In genomic region chr17:76845524-76845923, GRCh38 we compare ENCODE assay signal across 17 cellular contexts. TPM values are rescaled to one million over a fixed set of nuclear protein-coding genes. Genes with fewer than 3 reads are reported as not detected.
DNase-seq lines count a peak whose midpoint lies in the region; ATAC-seq, FAIRE-seq and TF ChIP-seq lines count a peak whose summit lies in the region.
"Had no signal": no experiment of that assay in that cellular context is flagged by ENCODE, and none has a peak within 500 bp of the region (broad histone marks: within the 10 kb centered on the region; RNA-seq: fewer than 3 reads in every experiment).

No MANE protein-coding gene starts in this region.

- H3K27ac ChIP-seq in BLaER1 treated with 17β-estradiol and CSF1 and Interleukin-3, amounts not matched to agents 10 nM and 100 nM, result peak overlapping the region in 9 of 11 experiments; percentile 65 to 99 (median 97); a peak in 18 of 22 replicates
- no peak overlapping the region for H3K27ac ChIP-seq in IMR-90 (ENCODE audit: insufficient read depth, low read length)
- H3K27ac ChIP-seq in astrocyte (ENCODE audit: low read depth, low read length), result no peak overlapping the region
- no peak overlapping the region for H3K27ac ChIP-seq in left lung
- H3K27ac ChIP-seq in psoas muscle, result no peak overlapping the region
- H3K27ac ChIP-seq in heart left ventricle, result no peak overlapping the region
- no peak overlapping the region for H3K27ac ChIP-seq in mammary epithelial cell (ENCODE audit: insufficient read depth, low read depth, low read length)
- H3K27ac ChIP-seq: HL-60, KMS-11 had no signal

- no peaks in the 10 kb centered on the region for H3K36me3 ChIP-seq in BLaER1 treated with 17β-estradiol and CSF1 and Interleukin-3, amounts not matched to agents 10 nM and 100 nM
- H3K36me3 ChIP-seq in IMR-90 (ENCODE audit: control insufficient read depth, insufficient read depth, low read length) (no peaks in the 10 kb centered on the region), astrocyte (ENCODE audit: insufficient read depth, low read length) (no peaks in the 10 kb centered on the region), left lung (no peaks in the 10 kb centered on the region), psoas muscle (ENCODE audit: insufficient read depth in 1 of 2, low read depth in 1 of 2) (no peaks in the 10 kb centered on the region), heart left ventricle (no peaks in the 10 kb centered on the region), mammary epithelial cell (ENCODE audit: insufficient read depth, low read length) (no peaks in the 10 kb centered on the region)

- ATAC-seq in IMR-90 (ENCODE audit: low read depth) (no peak), left lung (peak; percentile 39), psoas muscle (no peak), heart left ventricle (no peak)

- H3K4ac ChIP-seq in IMR-90 (ENCODE audit: low read depth, low read length), result no peak overlapping the region

- H3K9me1 ChIP-seq in IMR-90 (ENCODE audit: insufficient read depth, low read length), result no peaks in the 10 kb centered on the region

- no peak overlapping the region for H2BK120ac ChIP-seq in IMR-90 (ENCODE audit: low read depth, low read length)

- H3K14ac ChIP-seq in IMR-90 (replicated peaks; ENCODE audit: low read depth, low read length), result no peak overlapping the region

- POLR2A ChIA-PET in IMR-90 (lab: Charles Lee; ENCODE audit: unreplicated experiment), result no interaction called here

- H3K79me1 ChIP-seq in IMR-90 (ENCODE audit: low read depth in 1 of 2, low read length in 2 of 2), result no peaks in the 10 kb centered on the region

- DNase-seq in IMR-90 (peak; percentile 7), astrocyte (ENCODE audit: low read depth) (peak; percentile 24), left lung (no peak), psoas muscle (no peak), heart left ventricle (no peak), mammary epithelial cell (no peak), UCSD-AML1 (lab: John Stamatoyannopoulos, UW; ENCODE audit: unreplicated experiment) (no peak)
- DNase-seq: CD4-positive, alpha-beta T cell; DMS79 treated with DMSO at 0.1 percent for 48 hours; NCI-H187 treated with DMSO at 0.1 percent for 48 hours; NCI-H2171; NCI-H510A treated with DMSO at 0.1 percent for 48 hours had no signal

- 77% methylated on average over 2 of the region's 2 CpGs; no CpG with 5 or more reads in 1 of the 2 experiments for WGBS in IMR-90 (ENCODE audit: extremely low coverage in 2 of 2, insufficient read length in 1 of 2), 2 experiments
- WGBS in psoas muscle, 3 donors, result 35 to 65% (median 63%) methylated on average over 2 of the region's 2 CpGs
- 60 to 78% (median 66%) methylated on average over 2 of the region's 2 CpGs for WGBS in heart left ventricle, 4 donors
- 93% methylated on average over 2 of the region's 2 CpGs for whole genome bisulfite sequencing in mammary epithelial cell (ENCODE audit: low coverage, missing lambda C conversion rate)

- H3K36me3 Mint-ChIP-seq in astrocyte (ENCODE audit: low read depth, unreplicated experiment), result no peaks in the 10 kb centered on the region

- TF ChIP-seq CTCF in IMR-90 (conservative IDR thresholded peaks at IDR 0.05; ENCODE audit: low read depth, low read length) (no peak), astrocyte (IDR thresholded peaks at IDR 0.05; ENCODE audit: insufficient read depth, low read depth, low read length) (no peak), left lung (IDR thresholded peaks at IDR 0.05) (no peak), psoas muscle (IDR thresholded peaks at IDR 0.05) (no peak), heart left ventricle (IDR thresholded peaks at IDR 0.05) (no peak), mammary epithelial cell (conservative IDR thresholded peaks at IDR 0.05 in 1 of 2, IDR thresholded peaks at IDR 0.05 in 1 of 2; ENCODE audit: extremely low read depth in 1 of 2, insufficient read depth in 1 of 2, low read depth in 1 of 2, low read length in 2 of 2) (no peak)

- TF ChIP-seq POLR2A in IMR-90 (IDR thresholded peaks at IDR 0.05; ENCODE audit: low read depth, low read length) (no peak), heart left ventricle (IDR thresholded peaks at IDR 0.05) (no peak)

- H3K23ac ChIP-seq in IMR-90 (ENCODE audit: low read depth, low read length), result no peak overlapping the region

- H3K4me1 Mint-ChIP-seq in astrocyte (ENCODE audit: low read depth, unreplicated experiment), result peaks cover 18% of the 10 kb centered on the region

- no peaks in the 10 kb centered on the region for H3K79me2 ChIP-seq in astrocyte (ENCODE audit: insufficient read depth, low read length)
- H3K79me2 ChIP-seq in mammary epithelial cell (ENCODE audit: insufficient read depth, low read length), result no peaks in the 10 kb centered on the region

- H3K27ac Mint-ChIP-seq in astrocyte (ENCODE audit: unreplicated experiment), result no peak overlapping the region
- H3K27ac Mint-ChIP-seq: CD4-positive, alpha-beta T cell had no signal

- TF ChIP-seq RAD21 in IMR-90 (IDR thresholded peaks at IDR 0.05; ENCODE audit: low read length), result no peak

- no peak overlapping the region for H4K5ac ChIP-seq in IMR-90 (ENCODE audit: low read depth, low read length)

- H3K56ac ChIP-seq in IMR-90 (ENCODE audit: extremely low read depth, insufficient read depth, low read length), result no peak overlapping the region

- H2BK5ac ChIP-seq in IMR-90 (ENCODE audit: low read depth, low read length, poor library complexity, severe bottlenecking), result no peak overlapping the region

- no peaks in the 10 kb centered on the region for H3K9me3 Mint-ChIP-seq in astrocyte (ENCODE audit: unreplicated experiment)
- H3K9me3 Mint-ChIP-seq: CD4-positive, alpha-beta T cell had no signal

- no peaks in the 10 kb centered on the region for H3K27me3 ChIP-seq in BLaER1 treated with 17β-estradiol and CSF1 and Interleukin-3, amounts not matched to agents 10 nM and 100 nM
- peaks cover 49% of the 10 kb centered on the region for H3K27me3 ChIP-seq in IMR-90 (ENCODE audit: control insufficient read depth, insufficient read depth, low read length)
- H3K27me3 ChIP-seq in astrocyte (ENCODE audit: insufficient read depth, low read length), result peaks cover 7% of the 10 kb centered on the region
- H3K27me3 ChIP-seq in left lung, result peaks cover 13 to 58% of the 10 kb centered on the region in 2 donors
- H3K27me3 ChIP-seq in psoas muscle (ENCODE audit: insufficient read depth in 3 of 3, low read length in 2 of 3), result peaks cover 0 to 48% (median 7%) of the 10 kb centered on the region in 3 donors
- H3K27me3 ChIP-seq in heart left ventricle, result peaks cover 0 to 46% (median 18%) of the 10 kb centered on the region in 9 donors
- peaks cover 3% of the 10 kb centered on the region for H3K27me3 ChIP-seq in mammary epithelial cell (ENCODE audit: insufficient read depth, low read length)

- CTCF ChIA-PET in IMR-90 (lab: Yijun Ruan, JAX) (interaction anchor here (0.6 kb wide), 1 partner anchor 214 kb away, joined by 7 read pairs; no protein-coding TSS in a partner anchor), mammary epithelial cell (lab: Charles Lee; ENCODE audit: low non-redundant PET) (no interaction called here)

- peak overlapping the region in 8 of 11 experiments; percentile 75 to 92 (median 86); a peak in 15 of 22 replicates for H3K9ac ChIP-seq in BLaER1 treated with 17β-estradiol and CSF1 and Interleukin-3, amounts not matched to agents 10 nM and 100 nM
- H3K9ac ChIP-seq in IMR-90 (ENCODE audit: low read depth, low read length), result no peak overlapping the region
- H3K9ac ChIP-seq in astrocyte (ENCODE audit: low read length), result no peak overlapping the region
- H3K9ac ChIP-seq in mammary epithelial cell (ENCODE audit: insufficient read depth, low read length), result no peak overlapping the region
- H3K9ac ChIP-seq: KMS-11 had no signal

- H3K4me3 ChIP-seq in BLaER1 treated with 17β-estradiol and CSF1 and Interleukin-3, amounts not matched to agents 10 nM and 100 nM, result peak overlapping the region in 1 of 10 experiments; percentile 23; a peak in 2 of 20 replicates
- H3K4me3 ChIP-seq in IMR-90 (ENCODE audit: insufficient read depth, low read depth, low read length) (no peak overlapping the region), astrocyte (ENCODE audit: insufficient read depth, low read depth, low read length) (no peak overlapping the region), left lung (no peak overlapping the region), psoas muscle (no peak overlapping the region), heart left ventricle (no peak overlapping the region), mammary epithelial cell (replicated peaks in 1 of 3; ENCODE audit: insufficient read depth in 1 of 3, low read depth in 2 of 3, low read length in 3 of 3) (no peak overlapping the region)

- H2AFZ ChIP-seq in IMR-90 (replicated peaks; ENCODE audit: low read length, poor library complexity) (no peak overlapping the region), astrocyte (ENCODE audit: low read depth, low read length) (no peak overlapping the region), mammary epithelial cell (ENCODE audit: low read depth, low read length) (no peak overlapping the region)

- no peak overlapping the region for H4K8ac ChIP-seq in IMR-90 (ENCODE audit: low read depth in 2 of 2, low read length in 2 of 2)

- H3K27me3 Mint-ChIP-seq in astrocyte (ENCODE audit: low read depth, unreplicated experiment), result peaks cover 29% of the 10 kb centered on the region

- H3K9me3 ChIP-seq in BLaER1 treated with 17β-estradiol and CSF1 and Interleukin-3, amounts not matched to agents 10 nM and 100 nM (replicated peaks in 1 of 11), result no peaks in the 10 kb centered on the region
- H3K9me3 ChIP-seq in IMR-90 (ENCODE audit: control insufficient read depth, insufficient read depth, low read length) (peaks cover 2% of the 10 kb centered on the region; the same call in 1 of the 2 replicates), astrocyte (ENCODE audit: insufficient read depth, low read depth, low read length) (no peaks in the 10 kb centered on the region), left lung (no peaks in the 10 kb centered on the region), psoas muscle (no peaks in the 10 kb centered on the region), heart left ventricle (no peaks in the 10 kb centered on the region), mammary epithelial cell (replicated peaks; ENCODE audit: insufficient read depth, low read length) (no peaks in the 10 kb centered on the region)

- no peaks in the 10 kb centered on the region for H4K20me1 ChIP-seq in BLaER1 treated with 17β-estradiol and CSF1 and Interleukin-3, amounts not matched to agents 10 nM and 100 nM
- no peaks in the 10 kb centered on the region for H4K20me1 ChIP-seq in IMR-90 (ENCODE audit: insufficient read depth, low read length)
- H4K20me1 ChIP-seq in astrocyte (ENCODE audit: insufficient read depth, low read length), result no peaks in the 10 kb centered on the region
- no peaks in the 10 kb centered on the region for H4K20me1 ChIP-seq in mammary epithelial cell (ENCODE audit: insufficient read depth, low read length)

- no peak overlapping the region for H3K18ac ChIP-seq in IMR-90 (ENCODE audit: low read depth, low read length)

- intact Hi-C loops in IMR-90 (cut with micrococcal nuclease), result no loop called here
- intact Hi-C loops in left lung (cut with DNase I), result no loop called here
- intact Hi-C loops in psoas muscle (cut with DNase I), result no loop called here
- intact Hi-C loops in heart left ventricle (cut with DNase I), result no loop called here
- intact Hi-C loops in mammary epithelial cell (cut with micrococcal nuclease), result no loop called here

- peaks cover 53 to 100% (median 100%) of the 10 kb centered on the region in 10 experiments for H3K4me1 ChIP-seq in BLaER1 treated with 17β-estradiol and CSF1 and Interleukin-3, amounts not matched to agents 10 nM and 100 nM
- H3K4me1 ChIP-seq in IMR-90 (ENCODE audit: control insufficient read depth, insufficient read depth, low read length) (no peaks in the 10 kb centered on the region; the same call in 1 of the 2 replicates), astrocyte (ENCODE audit: insufficient read depth, low read length) (no peaks in the 10 kb centered on the region), left lung (no peaks in the 10 kb centered on the region), psoas muscle (no peaks in the 10 kb centered on the region), heart left ventricle (peaks cover 0 to 9% (median 0%) of the 10 kb centered on the region in 12 donors), mammary epithelial cell (ENCODE audit: insufficient read depth, low read length) (no peaks in the 10 kb centered on the region)

- no peak overlapping the region for H2AK5ac ChIP-seq in IMR-90 (ENCODE audit: low read depth, low read length)

- no peak overlapping the region for H2BK20ac ChIP-seq in IMR-90 (ENCODE audit: low read depth, low read length)

- dilution Hi-C loops in IMR-90 (cut with HindIII; ENCODE audit: low sequenced_read_pairs, unreplicated experiment) (no loop called here), mammary epithelial cell (cut with HindIII; ENCODE audit: low sequenced_read_pairs) (no loop called here)

- no peak overlapping the region for H3K4me3 Mint-ChIP-seq in astrocyte (ENCODE audit: unreplicated experiment)
- H3K4me3 Mint-ChIP-seq: CD4-positive, alpha-beta T cell had no signal

- no peak overlapping the region for H4K91ac ChIP-seq in IMR-90 (ENCODE audit: insufficient read depth, low read depth, low read length)

- BruUV-seq in IMR-90 (replicated peaks; lab: Mats Ljungman, UMichigan), result no TSS peak
- no TSS peak for BruUV-seq in mammary epithelial cell (replicated peaks; lab: Mats Ljungman, UMichigan)

- H3K4me2 ChIP-seq in BLaER1 treated with 17β-estradiol and CSF1 and Interleukin-3, amounts not matched to agents 10 nM and 100 nM, result peak overlapping the region in 10 of 11 experiments; percentile 63 to 95 (median 90); a peak in 19 of 22 replicates
- no peak overlapping the region for H3K4me2 ChIP-seq in IMR-90 (ENCODE audit: low read depth, low read length)
- no peak overlapping the region for H3K4me2 ChIP-seq in astrocyte (ENCODE audit: low read length)
- no peak overlapping the region for H3K4me2 ChIP-seq in mammary epithelial cell (ENCODE audit: insufficient read depth, low read depth, low read length)
- H3K4me2 ChIP-seq: KMS-11 had no signal

- H2AK9ac ChIP-seq in IMR-90 (replicated peaks; ENCODE audit: low read depth, low read length, poor library complexity), result no peak overlapping the region

- H2BK15ac ChIP-seq in IMR-90 (ENCODE audit: low read depth, low read length), result no peak overlapping the region

- in situ Hi-C loops in IMR-90 (cut with MboI; ENCODE audit: low sequenced_read_pairs) (no loop called here), mammary epithelial cell (cut with MboI; ENCODE audit: low sequenced_read_pairs in 2 of 2) (no loop called here)

- no peak for FAIRE-seq in astrocyte (lab: Jason Lieb, UNC)
- FAIRE-seq: D721Med, H1 had no signal

RNA-seq across cellular contexts. Expression of gene MGAT5B, which starts 22.7 kb away (rescaled TPM):
- total RNA-seq in IMR-90 (2012; rRNA removed), result 0.54 and 0.56 TPM in 2 replicates
- 2.0 and 2.8 TPM in 2 replicates for polyA plus RNA-seq in IMR-90 (2012; rRNA removed)
- 1.9 and 2.8 TPM in 2 replicates for polyA plus RNA-seq in IMR-90 (2012; cell fraction: cytosol; rRNA removed)
- 2.8 and 7.3 TPM in 2 replicates for polyA plus RNA-seq in IMR-90 (2012; cell fraction: nucleus; rRNA removed; ENCODE audit: low replicate concordance)
- total RNA-seq in astrocyte, result 5.1 and 6.3 TPM in 2 replicates
- total RNA-seq in left lung, result 1 to 10 TPM; 1.0 to 1.2 TPM
- total RNA-seq in psoas muscle, result under 1 TPM in 2 of 4 donors, not detected in 2; 0.06 to 0.34 TPM
- under 1 TPM in 2 of 3 donors, not detected in 1; 0.03 to 0.04 TPM for polyA plus RNA-seq in psoas muscle
- total RNA-seq in heart left ventricle, result under 1 TPM in 4 of 9 donors, not detected in 5; 0.13 to 0.21 (median 0.15) TPM
- under 1 TPM in 1 of 2 donors, not detected in 1; 0.07 TPM for polyA plus RNA-seq in heart left ventricle
- total RNA-seq in mammary epithelial cell, result 1 to 10 TPM in 1 of 2 donors, under 1 TPM in 1; 0.89 to 1.3 TPM
- 1.8 TPM for polyA plus RNA-seq in mammary epithelial cell
- polyA minus RNA-seq in mammary epithelial cell, result 3.5 TPM

Comparison
In these comparisons a context has a peak if more than half of its experiments do, and no peak if none do; other contexts are left out.
1. H3K27ac ChIP-seq: peak in BLaER1 treated with 17β-estradiol and CSF1 and Interleukin-3, amounts not matched to agents 10 nM and 100 nM (9 of 11); none in IMR-90 (single experiment), astrocyte (single experiment), left lung (0 of 2), psoas muscle (single experiment), heart left ventricle (0 of 12) and mammary epithelial cell (single experiment).
2. H3K4me2 ChIP-seq: peak in BLaER1 treated with 17β-estradiol and CSF1 and Interleukin-3, amounts not matched to agents 10 nM and 100 nM (10 of 11); none in IMR-90 (single experiment), astrocyte (single experiment) and mammary epithelial cell (single experiment).
3. H3K9ac ChIP-seq: peak in BLaER1 treated with 17β-estradiol and CSF1 and Interleukin-3, amounts not matched to agents 10 nM and 100 nM (8 of 11); none in IMR-90 (single experiment), astrocyte (single experiment) and mammary epithelial cell (single experiment).
4. DNase-seq: peak in IMR-90 (single experiment) and astrocyte (single experiment); none in left lung (0 of 2), psoas muscle (0 of 2), heart left ventricle (0 of 5), mammary epithelial cell (single experiment) and UCSD-AML1 (single experiment).